19 cellular contexts compared by ENCODE assay signal in the genomic region with DNA sequence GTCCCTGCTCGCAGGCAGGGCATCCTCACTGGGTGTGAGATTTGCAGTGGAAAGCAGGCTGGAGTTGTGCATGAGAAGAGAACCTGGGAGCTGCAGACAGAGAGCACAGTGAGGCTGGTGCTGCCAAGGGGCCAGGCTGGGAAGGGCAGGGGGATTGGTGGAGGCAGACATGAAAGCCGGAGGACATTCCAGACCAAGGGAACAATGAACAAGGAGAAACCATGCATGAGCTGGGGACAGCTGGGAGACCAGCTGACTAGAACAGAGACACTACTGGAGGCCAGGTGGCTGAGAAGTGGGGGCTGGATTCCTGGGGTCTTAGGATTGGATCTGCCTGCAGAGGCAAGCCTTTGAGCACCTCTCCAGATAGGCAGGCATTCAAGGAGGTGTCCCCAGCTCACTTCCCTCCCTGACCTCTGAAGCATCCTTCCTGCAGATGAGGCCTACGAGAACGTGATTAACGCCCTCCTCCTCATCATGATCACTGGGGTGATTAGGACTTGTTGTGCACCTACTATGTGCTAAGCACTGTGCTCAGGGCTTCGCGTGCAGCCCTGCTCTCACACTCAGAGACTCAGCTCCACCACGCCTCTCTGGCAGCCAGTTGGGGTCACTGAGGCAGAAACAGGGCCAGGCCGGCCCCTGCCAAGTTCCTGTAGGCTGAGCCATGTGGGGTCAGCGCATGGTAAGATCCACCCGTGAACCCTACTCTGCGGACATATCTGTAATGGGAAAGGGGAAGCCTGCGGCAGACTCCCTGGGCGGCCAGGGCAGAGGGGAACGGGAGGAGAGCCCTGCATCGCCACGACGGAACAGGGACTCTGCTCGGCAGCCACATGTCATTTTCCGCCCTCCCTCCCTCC.
DNase-seq lines count a peak whose midpoint lies in the region; ATAC-seq and TF ChIP-seq lines count a peak whose summit lies in the region.
"Had no signal": no experiment of that assay in that cellular context is flagged by ENCODE, and none has a peak within 500 bp of the region (broad histone marks: within the 10 kb centered on the region; RNA-seq: fewer than 3 reads in every experiment).

No MANE protein-coding gene starts in this region.

- WGBS in lower leg skin, 2 donors: 85 to 88% methylated on average over 20 of the region's 20 CpGs

- H3K9me3 Mint-ChIP-seq in activated CD8-positive, alpha-beta T cell treated with anti-CD3 and anti-CD28 coated beads, Interleukin-2, amount 10 ng/mL, durations not matched to agents 7 days and 5 days (ENCODE audit: insufficient read depth): no peaks in the 10 kb centered on the region
- no peaks in the 10 kb centered on the region for H3K9me3 Mint-ChIP-seq in activated CD8-positive, alpha-beta T cell treated with anti-CD3 and anti-CD28 coated beads for 36 hours
- peaks cover 7% of the 10 kb centered on the region for H3K9me3 Mint-ChIP-seq in stimulated activated memory B cell treated with anti-CD40 and anti-IgM and Interleukin-4, amounts not matched to agents 10 μg/mL and 1 μg/mL and 100 μg/mL, for 72 hours
- H3K9me3 Mint-ChIP-seq: activated naive CD8-positive, alpha-beta T cell treated with anti-CD3 and anti-CD28 coated beads, Interleukin-2, amount 10 ng/mL, durations not matched to agents 7 days and 5 days had no signal

- intact Hi-C loops in activated CD8-positive, alpha-beta T cell treated with anti-CD3 and anti-CD28 coated beads for 36 hours (cut with micrococcal nuclease): no loop called here
- intact Hi-C loops in lower leg skin (cut with DNase I; ENCODE audit: low total_unique reads): no loop called here

- no peak overlapping the region for H3K4me3 Mint-ChIP-seq in activated CD8-positive, alpha-beta T cell treated with anti-CD3 and anti-CD28 coated beads, Interleukin-2, amount 10 ng/mL, durations not matched to agents 7 days and 5 days
- H3K4me3 Mint-ChIP-seq in activated CD8-positive, alpha-beta T cell treated with anti-CD3 and anti-CD28 coated beads for 36 hours: no peak overlapping the region
- no peak overlapping the region for H3K4me3 Mint-ChIP-seq in stimulated activated memory B cell treated with anti-CD40 and anti-IgM and Interleukin-4, amounts not matched to agents 10 μg/mL and 1 μg/mL and 100 μg/mL, for 72 hours
- H3K4me3 Mint-ChIP-seq: activated naive CD8-positive, alpha-beta T cell treated with anti-CD3 and anti-CD28 coated beads, Interleukin-2, amount 10 ng/mL, durations not matched to agents 7 days and 5 days; brain; CD4-positive, alpha-beta memory T cell; IgD-negative memory B cell had no signal

- no peak for TF ChIP-seq CTCF in activated CD8-positive, alpha-beta T cell treated with anti-CD3 and anti-CD28 coated beads for 36 hours (IDR thresholded peaks at IDR 0.05)
- no peak for TF ChIP-seq CTCF in lower leg skin (IDR thresholded peaks at IDR 0.05)

- no peak overlapping the region for H3K27ac Mint-ChIP-seq in activated CD8-positive, alpha-beta T cell treated with anti-CD3 and anti-CD28 coated beads, Interleukin-2, amount 10 ng/mL, durations not matched to agents 7 days and 5 days
- H3K27ac Mint-ChIP-seq in activated CD8-positive, alpha-beta T cell treated with anti-CD3 and anti-CD28 coated beads for 36 hours: no peak overlapping the region
- no peak overlapping the region for H3K27ac Mint-ChIP-seq in stimulated activated memory B cell treated with anti-CD40 and anti-IgM and Interleukin-4, amounts not matched to agents 10 μg/mL and 1 μg/mL and 100 μg/mL, for 72 hours
- H3K27ac Mint-ChIP-seq: activated naive CD8-positive, alpha-beta T cell treated with anti-CD3 and anti-CD28 coated beads, Interleukin-2, amount 10 ng/mL, durations not matched to agents 7 days and 5 days had no signal

- no peaks in the 10 kb centered on the region for H3K36me3 Mint-ChIP-seq in activated CD8-positive, alpha-beta T cell treated with anti-CD3 and anti-CD28 coated beads, Interleukin-2, amount 10 ng/mL, durations not matched to agents 7 days and 5 days (ENCODE audit: low read depth)
- H3K36me3 Mint-ChIP-seq in activated CD8-positive, alpha-beta T cell treated with anti-CD3 and anti-CD28 coated beads for 36 hours (ENCODE audit: low read depth): no peaks in the 10 kb centered on the region
- no peaks in the 10 kb centered on the region for H3K36me3 Mint-ChIP-seq in stimulated activated memory B cell treated with anti-CD40 and anti-IgM and Interleukin-4, amounts not matched to agents 10 μg/mL and 1 μg/mL and 100 μg/mL, for 72 hours
- H3K36me3 Mint-ChIP-seq: activated naive CD8-positive, alpha-beta T cell treated with anti-CD3 and anti-CD28 coated beads, Interleukin-2, amount 10 ng/mL, durations not matched to agents 7 days and 5 days; brain; CD4-positive, alpha-beta memory T cell; IgD-negative memory B cell had no signal

- H3K4me1 Mint-ChIP-seq in activated CD8-positive, alpha-beta T cell treated with anti-CD3 and anti-CD28 coated beads, Interleukin-2, amount 10 ng/mL, durations not matched to agents 7 days and 5 days (ENCODE audit: low read depth): no peaks in the 10 kb centered on the region
- no peaks in the 10 kb centered on the region for H3K4me1 Mint-ChIP-seq in activated CD8-positive, alpha-beta T cell treated with anti-CD3 and anti-CD28 coated beads for 36 hours (ENCODE audit: low read depth)
- no peaks in the 10 kb centered on the region for H3K4me1 Mint-ChIP-seq in stimulated activated memory B cell treated with anti-CD40 and anti-IgM and Interleukin-4, amounts not matched to agents 10 μg/mL and 1 μg/mL and 100 μg/mL, for 72 hours
- H3K4me1 Mint-ChIP-seq: activated naive CD8-positive, alpha-beta T cell treated with anti-CD3 and anti-CD28 coated beads, Interleukin-2, amount 10 ng/mL, durations not matched to agents 7 days and 5 days; CD4-positive, alpha-beta memory T cell had no signal

- H3K27me3 Mint-ChIP-seq in activated CD8-positive, alpha-beta T cell treated with anti-CD3 and anti-CD28 coated beads, Interleukin-2, amount 10 ng/mL, durations not matched to agents 7 days and 5 days (ENCODE audit: low read depth): peaks cover 10% of the 10 kb centered on the region
- H3K27me3 Mint-ChIP-seq in activated CD8-positive, alpha-beta T cell treated with anti-CD3 and anti-CD28 coated beads for 36 hours: peaks cover 10% of the 10 kb centered on the region
- H3K27me3 Mint-ChIP-seq in stimulated activated memory B cell treated with anti-CD40 and anti-IgM and Interleukin-4, amounts not matched to agents 10 μg/mL and 1 μg/mL and 100 μg/mL, for 72 hours: peaks cover 58% of the 10 kb centered on the region

- TF ChIP-seq POLR2A in lower leg skin (IDR thresholded peaks at IDR 0.05): no peak

- CTCF ChIA-PET in activated CD8-positive, alpha-beta T cell treated with anti-CD3 and anti-CD28 coated beads, Interleukin-2, amount 10 ng/mL, durations not matched to agents 7 days and 5 days (lab: Charles Lee): no interaction called here
- CTCF ChIA-PET in activated CD8-positive, alpha-beta T cell treated with anti-CD3 and anti-CD28 coated beads for 36 hours (lab: Charles Lee): interaction anchor here (0.7 kb wide), 1 partner anchor 1743 kb away, joined by 3 read pairs; no protein-coding TSS in a partner anchor

- no peak for ATAC-seq in activated CD8-positive, alpha-beta T cell treated with anti-CD3 and anti-CD28 coated beads, Interleukin-2, amount 10 ng/mL, durations not matched to agents 7 days and 5 days
- no peak for ATAC-seq in activated CD8-positive, alpha-beta T cell treated with anti-CD3 and anti-CD28 coated beads for 36 hours
- peak; percentile 32 for ATAC-seq in stimulated activated memory B cell treated with anti-CD40 and anti-IgM and Interleukin-4, amounts not matched to agents 10 μg/mL and 1 μg/mL and 100 μg/mL, for 72 hours
- ATAC-seq: right cardiac atrium had no signal

- peak; percentile 6 for DNase-seq in activated CD8-positive, alpha-beta T cell treated with anti-CD3 and anti-CD28 coated beads, Interleukin-2, amount 10 ng/mL, durations not matched to agents 7 days and 5 days
- DNase-seq in activated CD8-positive, alpha-beta T cell treated with anti-CD3 and anti-CD28 coated beads for 36 hours: no peak
- peak; percentile 87 for DNase-seq in NCI-H524 treated with DMSO at 0.1 percent for 48 hours (lab: John Stamatoyannopoulos, UW)
- DNase-seq in lower leg skin (ENCODE audit: low spot score in 2 of 2): peak; percentile 8 to 64
- DNase-seq in T-helper 9 cell: no peak
- no peak for DNase-seq in RPMI8226
- DNase-seq in T1000 (lab: John Stamatoyannopoulos, UW): no peak
- DNase-seq: activated CD4-positive, alpha-beta T cell treated with anti-CD3 and anti-CD28 coated beads, Interleukin-2, amount 50 U/mL, for 4 hours; activated naive CD8-positive, alpha-beta T cell treated with anti-CD3 and anti-CD28 coated beads, Interleukin-2, amount 10 ng/mL, durations not matched to agents 7 days and 5 days; CD4-positive, alpha-beta memory T cell; GM23248; mesendoderm; right cardiac atrium; stomach; uterus had no signal

- no peak overlapping the region for H3K4me3 ChIP-seq in lower leg skin (ENCODE audit: low read depth, poor library complexity, severe bottlenecking)
- H3K4me3 ChIP-seq: GM23248, hepatocyte, stomach, uterus had no signal

- POLR2A ChIA-PET in activated CD8-positive, alpha-beta T cell treated with anti-CD3 and anti-CD28 coated beads, Interleukin-2, amount 10 ng/mL, durations not matched to agents 7 days and 5 days (lab: Charles Lee): no interaction called here
- POLR2A ChIA-PET in activated CD8-positive, alpha-beta T cell treated with anti-CD3 and anti-CD28 coated beads for 36 hours (lab: Charles Lee): interaction anchor here (0.9 kb wide), 1 partner anchor 8 kb away, joined by 3 read pairs; no protein-coding TSS in a partner anchor

Comparison
In these comparisons a context has a peak if more than half of its experiments do, and no peak if none do; other contexts are left out.
1. DNase-seq: peak in activated CD8-positive, alpha-beta T cell treated with anti-CD3 and anti-CD28 coated beads, Interleukin-2, amount 10 ng/mL, durations not matched to agents 7 days and 5 days (single experiment), NCI-H524 treated with DMSO at 0.1 percent for 48 hours (single experiment) and lower leg skin (2 of 2); none in activated CD8-positive, alpha-beta T cell treated with anti-CD3 and anti-CD28 coated beads for 36 hours (single experiment), T-helper 9 cell (single experiment), RPMI8226 (single experiment) and T1000 (single experiment).